Comparison of ENCODE assay signal across 15 cellular contexts in the genomic region with DNA sequence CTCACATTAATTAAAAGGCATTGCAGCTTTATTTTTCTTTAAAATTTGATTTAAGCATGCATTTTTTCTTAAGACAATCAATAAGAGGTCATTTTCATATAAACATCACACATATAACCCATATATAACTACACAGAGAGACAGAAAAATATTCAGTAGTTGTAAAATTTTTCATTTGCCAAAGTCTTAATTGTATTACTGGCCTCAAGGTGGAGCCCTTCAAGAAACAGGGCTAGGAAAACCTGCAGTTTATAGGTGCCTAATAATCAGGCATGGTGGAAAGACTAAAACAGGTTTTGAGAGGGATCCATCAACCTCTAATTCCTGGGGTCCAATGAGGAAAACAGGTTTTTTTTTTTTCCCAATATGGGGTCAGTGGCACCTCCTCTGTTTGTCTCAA.
"Had no signal": no experiment of that assay in that cellular context is flagged by ENCODE, and none has a peak within 500 bp of the region (broad histone marks: within the 10 kb centered on the region; RNA-seq: fewer than 3 reads in every experiment).

No MANE protein-coding gene starts in this region.

- H3K4me3 ChIP-seq: esophagus squamous epithelium, skin epidermis had no signal

- H3K9me3 ChIP-seq: neutrophil had no signal

- FAIRE-seq: TTC549, urothelium cell line had no signal

- H3K36me3 ChIP-seq: esophagus squamous epithelium, neutrophil had no signal

- H3K4me1 ChIP-seq: esophagus squamous epithelium had no signal

- H3K27ac ChIP-seq: esophagus squamous epithelium, neutrophil, skin epidermis had no signal

- DNase-seq: activated CD4-positive, alpha-beta T cell treated with anti-CD3 and anti-CD28 coated beads, Interleukin-2, amount 50 U/mL, for 4 hours; activated CD8-positive, alpha-beta memory T cell treated with anti-CD3 and anti-CD28 coated beads, Interleukin-2, amount 10 ng/mL, durations not matched to agents 7 days and 5 days; activated effector memory CD4-positive, alpha-beta T cell treated with Interleukin-2 at 50 U/mL for 16 hours; activated T-cell treated with anti-CD3 and anti-CD28 coated beads, Interleukin-2, amount 50 U/mL, for 24 hours; amygdala; esophagus squamous epithelium; foreskin fibroblast; head of caudate nucleus; left colon; naive thymus-derived CD4-positive, alpha-beta T cell; retina had no signal
